8 cellular contexts compared by ENCODE assay signal in genomic region chr12:109287181-109287580, GRCh38. TPM values are rescaled to one million over a fixed set of nuclear protein-coding genes. Genes with fewer than 3 reads are reported as not detected.
"Had no signal": no experiment of that assay in that cellular context is flagged by ENCODE, and none has a peak within 500 bp of the region (broad histone marks: within the 10 kb centered on the region; RNA-seq: fewer than 3 reads in every experiment).

No MANE protein-coding gene starts in this region.

- H3K36me3 Mint-ChIP-seq: IgD-negative memory B cell had no signal

- H2AFZ ChIP-seq: GM23338 had no signal

- H3K4me3 Mint-ChIP-seq: GM23338, H9, IgD-negative memory B cell had no signal

- ATAC-seq: GM23338, HepG2 had no signal

- H3K4me3 ChIP-seq: GM23338 had no signal

- H3K27ac Mint-ChIP-seq: GM23338, H9, IgD-negative memory B cell had no signal

- H3K4me1 Mint-ChIP-seq: IgD-negative memory B cell had no signal

- H3K4me2 ChIP-seq: GM23338 had no signal

- DNase-seq: H9, HCEC 1CT, KBM-7 had no signal

- H3K9me3 Mint-ChIP-seq: GM23338, H9, IgD-negative memory B cell had no signal

- H3K27ac ChIP-seq: HL-60 had no signal

RNA-seq across cellular contexts. Expression of gene FOXN4, which starts 21.9 kb away (rescaled TPM):
- total RNA-seq: HT1080 had no signal
